In the genomic region with DNA sequence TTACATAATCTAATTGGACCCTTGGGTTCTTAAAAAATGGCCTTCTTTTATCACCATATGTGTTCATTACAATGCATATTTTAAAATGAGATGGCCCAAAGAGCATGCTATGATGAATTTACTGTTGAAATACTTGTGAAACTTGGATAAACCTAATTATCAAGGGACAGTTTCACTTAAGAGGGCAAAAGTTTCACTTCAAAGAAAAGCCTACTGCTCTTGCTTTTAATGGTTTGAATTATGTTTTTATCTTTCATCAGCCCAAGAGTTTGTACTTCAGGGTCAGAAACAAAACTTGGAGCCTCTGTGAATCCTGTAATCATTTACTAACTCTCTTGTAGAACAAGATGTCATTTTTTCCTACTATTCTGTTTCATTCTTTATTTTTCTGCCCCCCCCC, we compare ENCODE assay signal across 24 cellular contexts. TPM values are rescaled to one million over a fixed set of nuclear protein-coding genes. Genes with fewer than 3 reads are reported as not detected.
DNase-seq lines count a peak whose midpoint lies in the region; ATAC-seq, FAIRE-seq and TF ChIP-seq lines count a peak whose summit lies in the region.
"Had no signal": no experiment of that assay in that cellular context is flagged by ENCODE, and none has a peak within 500 bp of the region (broad histone marks: within the 10 kb centered on the region; RNA-seq: fewer than 3 reads in every experiment).

No MANE protein-coding gene starts in this region.

- no peak overlapping the region for H3K4me3 ChIP-seq in BLaER1
- no peak overlapping the region for H3K4me3 ChIP-seq in OCI-LY3 (ENCODE audit: low read length)
- H3K4me3 ChIP-seq in mesenchymal stem cell (ENCODE audit: insufficient read depth in 1 of 2, low read depth in 1 of 2, low read length in 2 of 2): no peak overlapping the region
- H3K4me3 ChIP-seq: HAP-1, SJSA1 had no signal

- H3K27me3 ChIP-seq in BLaER1: no peaks in the 10 kb centered on the region
- no peaks in the 10 kb centered on the region for H3K27me3 ChIP-seq in OCI-LY3 (ENCODE audit: low read depth, low read length)
- no peaks in the 10 kb centered on the region for H3K27me3 ChIP-seq in CD4-positive, alpha-beta T cell (ENCODE audit: control insufficient read depth, insufficient read depth, low read length)
- H3K27me3 ChIP-seq in mesenchymal stem cell (ENCODE audit: control insufficient read depth in 1 of 2, insufficient read depth in 1 of 2, low read length in 2 of 2): no peaks in the 10 kb centered on the region
- H3K27me3 ChIP-seq: BE2C, SJSA1 had no signal

- H3K36me3 ChIP-seq in BLaER1 (no peaks in the 10 kb centered on the region; the same call in 1 of the 2 replicates), OCI-LY3 (replicated peaks; ENCODE audit: low read depth, low read length) (peaks cover 6% of the 10 kb centered on the region), mesenchymal stem cell (ENCODE audit: control insufficient read depth in 1 of 2, insufficient read depth in 2 of 2, low read depth in 1 of 2, low read length in 2 of 2) (no peaks in the 10 kb centered on the region)
- H3K36me3 ChIP-seq: BE2C, HAP-1, SJSA1 had no signal

- H3K23ac ChIP-seq in mesenchymal stem cell (ENCODE audit: low read length in 2 of 2): no peak overlapping the region

- H3K4me3 Mint-ChIP-seq in mesothelial cell of epicardium: no peak overlapping the region
- no peak overlapping the region for H3K4me3 Mint-ChIP-seq in CD4-positive, alpha-beta T cell
- H3K4me3 Mint-ChIP-seq: HFFc6 had no signal

- peaks cover 7% of the 10 kb centered on the region; the same call in 1 of the 2 replicates for H3K4me1 ChIP-seq in BLaER1
- H3K4me1 ChIP-seq in OCI-LY3 (ENCODE audit: low read length): peaks cover 13% of the 10 kb centered on the region
- no peaks in the 10 kb centered on the region for H3K4me1 ChIP-seq in mesenchymal stem cell (ENCODE audit: control insufficient read depth, insufficient read depth, low read depth, low read length)
- H3K4me1 ChIP-seq: HAP-1, SJSA1 had no signal

- H2BK12ac ChIP-seq in mesenchymal stem cell (ENCODE audit: low read length in 2 of 2): no peak overlapping the region

- DNase-seq in GM19239 (ENCODE audit: insufficient read length, low spot score) (no peak), mesothelial cell of epicardium (ENCODE audit: low spot score in 2 of 2, unreplicated experiment in 2 of 2) (no peak), mesenchymal stem cell (no peak), GM10248 (ENCODE audit: extremely low spot score) (no peak)
- DNase-seq in CD4-positive, alpha-beta T cell: no peak
- DNase-seq: BE2C; DMS53; GOT3; HFFc6; KG1; NCI-H1092 treated with DMSO at 0.1 percent for 48 hours; NCI-H1436; NCI-H187; NCI-H446; NCI-H524 treated with DMSO at 0.1 percent for 48 hours; NCI-H774; NK-92 treated with Interleukin-12 subunit alpha and Interleukin-12 subunit beta, amount 100 ng/mL, for 24 hours; Right ventricle myocardium superior; RPMI8226 had no signal

- intact Hi-C loops in CD4-positive, alpha-beta T cell (cut with DNase I, micrococcal nuclease): no loop called here

- TF ChIP-seq CTCF in OCI-LY3 (IDR thresholded peaks at IDR 0.05; ENCODE audit: low read depth, low read length) (no peak), mesothelial cell of epicardium (IDR thresholded peaks at IDR 0.05; ENCODE audit: unreplicated experiment) (no peak), GM10248 (IDR thresholded peaks at IDR 0.05; ENCODE audit: control extremely low read depth, extremely low read depth, low read depth, missing control alignments) (no peak)
- TF ChIP-seq CTCF in CD4-positive, alpha-beta T cell (IDR thresholded peaks at IDR 0.05): no peak

- no peak overlapping the region for H4K8ac ChIP-seq in mesenchymal stem cell (ENCODE audit: low read length)

- H2AFZ ChIP-seq in OCI-LY3 (ENCODE audit: low read depth, low read length) (no peak overlapping the region), mesenchymal stem cell (ENCODE audit: low read depth, low read length) (no peak overlapping the region)

- H3K27me3 Mint-ChIP-seq in mesothelial cell of epicardium (ENCODE audit: low read depth): no peaks in the 10 kb centered on the region
- no peaks in the 10 kb centered on the region for H3K27me3 Mint-ChIP-seq in CD4-positive, alpha-beta T cell

- H3K27ac ChIP-seq in BLaER1 (no peak overlapping the region), OCI-LY3 (ENCODE audit: low read length) (no peak overlapping the region), mesenchymal stem cell (ENCODE audit: low read length, poor library complexity, severe bottlenecking) (no peak overlapping the region)
- H3K27ac ChIP-seq in CD4-positive, alpha-beta T cell (ENCODE audit: low read depth, low read length): no peak overlapping the region
- H3K27ac ChIP-seq: 22Rv1, SJSA1 had no signal

- H3K4ac ChIP-seq in mesenchymal stem cell (ENCODE audit: low read depth in 1 of 2, low read length in 2 of 2): no peak overlapping the region

- no peak overlapping the region for H2BK120ac ChIP-seq in mesenchymal stem cell (ENCODE audit: low read depth, low read length)

- no peaks in the 10 kb centered on the region for H3K9me3 Mint-ChIP-seq in mesothelial cell of epicardium
- no peaks in the 10 kb centered on the region for H3K9me3 Mint-ChIP-seq in CD4-positive, alpha-beta T cell
- H3K9me3 Mint-ChIP-seq: HFFc6 had no signal

- peak; percentile 93 for FAIRE-seq in GM19239 (lab: Jason Lieb, UNC)

- H3K14ac ChIP-seq in mesenchymal stem cell (ENCODE audit: low read length in 2 of 2): no peak overlapping the region

- peaks cover 78% of the 10 kb centered on the region for H3K79me2 ChIP-seq in OCI-LY3 (ENCODE audit: low read length)

- no peaks in the 10 kb centered on the region for H3K36me3 Mint-ChIP-seq in mesothelial cell of epicardium
- no peaks in the 10 kb centered on the region for H3K36me3 Mint-ChIP-seq in CD4-positive, alpha-beta T cell (ENCODE audit: low read depth)

- POLR2A ChIA-PET in CD4-positive, alpha-beta T cell (lab: Charles Lee): no interaction called here
- POLR2A ChIA-PET in GM10248 (lab: Yijun Ruan, JAX): no interaction called here

- CTCF ChIA-PET in CD4-positive, alpha-beta T cell (lab: Charles Lee): interaction anchor here (1.3 kb wide), 1 partner anchor 21 kb away, joined by 5 read pairs; no protein-coding TSS in a partner anchor
- CTCF ChIA-PET in GM10248 (lab: Yijun Ruan, JAX): interaction anchor here (1.0 to 2.7 kb wide), 3 partner anchors 11 to 33 kb away, joined by 3 to 10 read pairs (median 3); no protein-coding TSS in a partner anchor

- peak overlapping the region; percentile 48 for H3K27ac Mint-ChIP-seq in mesothelial cell of epicardium
- no peak overlapping the region for H3K27ac Mint-ChIP-seq in CD4-positive, alpha-beta T cell
- H3K27ac Mint-ChIP-seq: HFFc6 had no signal

- H4K20me1 ChIP-seq in BLaER1 (peaks cover 5% of the 10 kb centered on the region; the same call in 1 of the 2 replicates), OCI-LY3 (ENCODE audit: insufficient read depth, low read length) (peaks cover 38% of the 10 kb centered on the region)

- H3K9ac ChIP-seq in BLaER1 (no peak overlapping the region), OCI-LY3 (ENCODE audit: low read length) (no peak overlapping the region), mesenchymal stem cell (ENCODE audit: low read length) (no peak overlapping the region)

- H2AK5ac ChIP-seq in mesenchymal stem cell (ENCODE audit: low read length, severe bottlenecking): no peak overlapping the region

- no peak overlapping the region for H3K18ac ChIP-seq in mesenchymal stem cell (ENCODE audit: low read depth in 1 of 2, low read length in 2 of 2)

- H3K9me3 ChIP-seq in BLaER1 (no peaks in the 10 kb centered on the region), OCI-LY3 (ENCODE audit: insufficient read depth, low read length) (no peaks in the 10 kb centered on the region), mesenchymal stem cell (ENCODE audit: control insufficient read depth, low read length) (no peaks in the 10 kb centered on the region)
- H3K9me3 ChIP-seq in CD4-positive, alpha-beta T cell (ENCODE audit: control insufficient read depth, low read length): no peaks in the 10 kb centered on the region
- H3K9me3 ChIP-seq: BE2C, HAP-1, SJSA1 had no signal

- H3K4me2 ChIP-seq in BLaER1 (peak overlapping the region; percentile 17; the same call in 1 of the 2 replicates), OCI-LY3 (ENCODE audit: low read length) (peak overlapping the region; percentile 22; the same call in 1 of the 2 replicates), mesenchymal stem cell (ENCODE audit: low read length, poor library complexity, severe bottlenecking) (no peak overlapping the region)

- H2BK15ac ChIP-seq in mesenchymal stem cell (ENCODE audit: low read depth, poor library complexity, severe bottlenecking): no peak overlapping the region

- no peak overlapping the region for H4K91ac ChIP-seq in mesenchymal stem cell (ENCODE audit: low read length)

- no peak for ATAC-seq in CD4-positive, alpha-beta T cell (ENCODE audit: poor library complexity)

- H2BK5ac ChIP-seq in mesenchymal stem cell (ENCODE audit: low read depth, low read length, poor library complexity, severe bottlenecking): no peak overlapping the region

- peaks cover 33% of the 10 kb centered on the region for H3K4me1 Mint-ChIP-seq in mesothelial cell of epicardium
- peaks cover 57% of the 10 kb centered on the region for H3K4me1 Mint-ChIP-seq in CD4-positive, alpha-beta T cell (ENCODE audit: low read depth)

- peaks cover 30% of the 10 kb centered on the region for H3K79me1 ChIP-seq in mesenchymal stem cell (replicated peaks; ENCODE audit: low read length, poor library complexity, severe bottlenecking)

RNA-seq across cellular contexts. Expression of gene POU2F1, which starts 32.3 kb away (rescaled TPM):
- 26.1 to 32.8 TPM (median 29.1 TPM) in 3 replicates for total RNA-seq in mesothelial cell of epicardium
- 10 to 100 TPM; 27.0 to 28.6 TPM for total RNA-seq in CD4-positive, alpha-beta T cell
- 4.2 TPM for polyA plus RNA-seq in mesenchymal stem cell (2013, experiment 1 of 2)
- 3.8 TPM for polyA plus RNA-seq in mesenchymal stem cell (2013, experiment 2 of 2)
